In the genomic region with DNA sequence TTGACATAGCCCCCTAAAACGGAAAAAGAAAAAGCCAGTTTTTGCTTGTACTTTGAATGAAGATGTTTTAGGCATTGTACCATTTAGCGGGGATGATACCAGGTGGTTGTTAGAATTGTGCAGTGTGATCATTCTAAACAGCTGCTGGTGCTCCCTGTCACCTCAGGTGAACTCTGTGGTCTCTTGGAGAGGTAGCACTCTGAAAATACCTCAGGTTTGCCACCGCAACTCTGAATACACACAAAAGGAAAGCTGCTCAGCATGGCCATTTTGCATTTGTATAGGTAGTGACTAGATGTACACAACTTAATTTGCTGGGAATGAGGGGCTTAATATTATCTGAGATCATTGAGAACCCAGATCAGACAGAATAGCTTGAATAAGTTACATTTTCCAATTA, we compare ENCODE assay signal across 1 cellular context.
TF ChIP-seq lines count a peak whose summit lies in the region.

No MANE protein-coding gene starts in this region.

TF ChIP-seq in GM23338, 12 proteins besides CTCF, POLR2A, EP300 and RAD21 (continued from another document):
- TF ChIP-seq, protein P1, sequence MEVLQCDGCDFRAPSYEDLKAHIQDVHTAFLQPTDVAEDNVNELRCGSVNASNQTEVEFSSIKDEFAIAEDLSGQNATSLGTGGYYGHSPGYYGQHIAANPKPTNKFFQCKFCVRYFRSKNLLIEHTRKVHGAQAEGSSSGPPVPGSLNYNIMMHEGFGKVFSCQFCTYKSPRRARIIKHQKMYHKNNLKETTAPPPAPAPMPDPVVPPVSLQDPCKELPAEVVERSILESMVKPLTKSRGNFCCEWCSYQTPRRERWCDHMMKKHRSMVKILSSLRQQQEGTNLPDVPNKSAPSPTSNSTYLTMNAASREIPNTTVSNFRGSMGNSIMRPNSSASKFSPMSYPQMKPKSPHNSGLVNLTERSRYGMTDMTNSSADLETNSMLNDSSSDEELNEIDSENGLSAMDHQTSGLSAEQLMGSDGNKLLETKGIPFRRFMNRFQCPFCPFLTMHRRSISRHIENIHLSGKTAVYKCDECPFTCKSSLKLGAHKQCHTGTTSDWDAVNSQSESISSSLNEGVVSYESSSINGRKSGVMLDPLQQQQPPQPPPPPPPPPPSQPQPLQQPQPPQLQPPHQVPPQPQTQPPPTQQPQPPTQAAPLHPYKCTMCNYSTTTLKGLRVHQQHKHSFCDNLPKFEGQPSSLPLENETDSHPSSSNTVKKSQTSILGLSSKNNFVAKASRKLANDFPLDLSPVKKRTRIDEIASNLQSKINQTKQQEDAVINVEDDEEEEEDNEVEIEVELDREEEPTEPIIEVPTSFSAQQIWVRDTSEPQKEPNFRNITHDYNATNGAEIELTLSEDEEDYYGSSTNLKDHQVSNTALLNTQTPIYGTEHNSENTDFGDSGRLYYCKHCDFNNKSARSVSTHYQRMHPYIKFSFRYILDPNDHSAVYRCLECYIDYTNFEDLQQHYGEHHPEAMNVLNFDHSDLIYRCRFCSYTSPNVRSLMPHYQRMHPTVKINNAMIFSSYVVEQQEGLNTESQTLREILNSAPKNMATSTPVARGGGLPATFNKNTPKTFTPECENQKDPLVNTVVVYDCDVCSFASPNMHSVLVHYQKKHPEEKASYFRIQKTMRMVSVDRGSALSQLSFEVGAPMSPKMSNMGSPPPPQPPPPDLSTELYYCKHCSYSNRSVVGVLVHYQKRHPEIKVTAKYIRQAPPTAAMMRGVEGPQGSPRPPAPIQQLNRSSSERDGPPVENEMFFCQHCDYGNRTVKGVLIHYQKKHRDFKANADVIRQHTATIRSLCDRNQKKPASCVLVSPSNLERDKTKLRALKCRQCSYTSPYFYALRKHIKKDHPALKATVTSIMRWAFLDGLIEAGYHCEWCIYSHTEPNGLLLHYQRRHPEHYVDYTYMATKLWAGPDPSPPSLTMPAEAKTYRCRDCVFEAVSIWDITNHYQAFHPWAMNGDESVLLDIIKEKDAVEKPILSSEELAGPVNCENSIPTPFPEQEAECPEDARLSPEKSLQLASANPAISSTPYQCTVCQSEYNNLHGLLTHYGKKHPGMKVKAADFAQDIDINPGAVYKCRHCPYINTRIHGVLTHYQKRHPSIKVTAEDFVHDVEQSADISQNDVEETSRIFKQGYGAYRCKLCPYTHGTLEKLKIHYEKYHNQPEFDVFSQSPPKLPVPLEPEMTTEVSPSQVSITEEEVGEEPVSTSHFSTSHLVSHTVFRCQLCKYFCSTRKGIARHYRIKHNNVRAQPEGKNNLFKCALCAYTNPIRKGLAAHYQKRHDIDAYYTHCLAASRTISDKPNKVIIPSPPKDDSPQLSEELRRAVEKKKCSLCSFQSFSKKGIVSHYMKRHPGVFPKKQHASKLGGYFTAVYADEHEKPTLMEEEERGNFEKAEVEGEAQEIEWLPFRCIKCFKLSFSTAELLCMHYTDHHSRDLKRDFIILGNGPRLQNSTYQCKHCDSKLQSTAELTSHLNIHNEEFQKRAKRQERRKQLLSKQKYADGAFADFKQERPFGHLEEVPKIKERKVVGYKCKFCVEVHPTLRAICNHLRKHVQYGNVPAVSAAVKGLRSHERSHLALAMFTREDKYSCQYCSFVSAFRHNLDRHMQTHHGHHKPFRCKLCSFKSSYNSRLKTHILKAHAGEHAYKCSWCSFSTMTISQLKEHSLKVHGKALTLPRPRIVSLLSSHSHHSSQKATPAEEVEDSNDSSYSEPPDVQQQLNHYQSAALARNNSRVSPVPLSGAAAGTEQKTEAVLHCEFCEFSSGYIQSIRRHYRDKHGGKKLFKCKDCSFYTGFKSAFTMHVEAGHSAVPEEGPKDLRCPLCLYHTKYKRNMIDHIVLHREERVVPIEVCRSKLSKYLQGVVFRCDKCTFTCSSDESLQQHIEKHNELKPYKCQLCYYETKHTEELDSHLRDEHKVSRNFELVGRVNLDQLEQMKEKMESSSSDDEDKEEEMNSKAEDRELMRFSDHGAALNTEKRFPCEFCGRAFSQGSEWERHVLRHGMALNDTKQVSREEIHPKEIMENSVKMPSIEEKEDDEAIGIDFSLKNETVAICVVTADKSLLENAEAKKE (CRISPR knock-in tag; IDR thresholded peaks at IDR 0.05), result no peak
